ENCODE assay signal across 1 cellular context in genomic region chr14:28772613-28773012, GRCh38.
TF ChIP-seq lines count a peak whose summit lies in the region.

No MANE protein-coding gene starts in this region.

TF ChIP-seq in HepG2, 621 proteins besides CTCF, POLR2A, EP300 and RAD21 (continued from another document):
- TF ChIP-seq ZNF710 (CRISPR knock-in tag; IDR thresholded peaks at IDR 0.05; ENCODE audit: borderline replicate concordance) (no peak), ZNF546 (CRISPR knock-in tag; conservative IDR thresholded peaks at IDR 0.05) (no peak), ZNF44 (CRISPR knock-in tag; IDR thresholded peaks at IDR 0.05) (no peak), CEBPZ (IDR thresholded peaks at IDR 0.05; ENCODE audit: low read length) (no peak), ZBED4 (CRISPR knock-in tag; IDR thresholded peaks at IDR 0.05; ENCODE audit: borderline replicate concordance) (no peak), SNAI1 (CRISPR knock-in tag; IDR thresholded peaks at IDR 0.05; ENCODE audit: borderline replicate concordance) (no peak), ZNF552 (CRISPR knock-in tag; IDR thresholded peaks at IDR 0.05; ENCODE audit: borderline replicate concordance) (no peak), YEATS4 (CRISPR knock-in tag; IDR thresholded peaks at IDR 0.05; ENCODE audit: borderline replicate concordance) (no peak), PCBP1 (IDR thresholded peaks at IDR 0.05; ENCODE audit: borderline replicate concordance, low read depth, low read length) (no peak), ZNF510 (CRISPR knock-in tag; IDR thresholded peaks at IDR 0.05; ENCODE audit: low read depth) (no peak), NR0B2 (CRISPR knock-in tag; IDR thresholded peaks at IDR 0.05) (no peak)
